29 cellular contexts compared by ENCODE assay signal in the genomic region with DNA sequence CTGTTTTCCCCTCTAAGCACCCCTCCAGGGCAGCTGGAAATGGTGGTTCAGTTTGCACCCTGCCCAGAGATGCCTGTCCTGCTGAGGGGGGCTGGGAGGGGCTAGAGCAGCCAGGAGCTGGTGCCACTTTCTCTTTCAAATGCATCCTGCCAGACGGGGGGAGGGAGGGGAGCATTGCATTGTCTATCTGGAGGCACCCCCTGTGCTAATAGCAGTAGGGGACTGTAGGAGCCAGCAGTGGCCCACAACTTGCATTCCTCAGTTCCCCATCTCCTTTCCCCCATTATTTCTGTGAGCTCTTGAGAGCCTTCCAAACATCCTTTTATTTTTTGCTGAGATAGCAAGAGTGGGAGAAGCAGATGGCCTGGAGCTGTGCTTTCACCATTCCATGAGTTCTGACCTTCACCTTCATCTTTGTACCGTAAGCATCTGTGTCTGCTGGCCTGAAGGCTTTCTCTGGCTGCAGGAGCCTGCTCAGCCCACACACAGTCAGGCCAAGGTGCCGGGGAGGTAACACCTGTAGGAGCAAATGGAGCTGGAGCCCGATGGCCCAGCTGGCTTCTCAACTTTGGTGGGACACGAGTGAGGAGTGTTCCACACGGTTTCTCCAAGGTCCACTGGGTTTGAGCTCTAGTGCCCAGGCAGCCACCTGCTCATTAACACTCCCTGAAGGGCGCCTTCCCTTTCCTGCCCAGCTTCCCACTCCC. TPM values are rescaled to one million over a fixed set of nuclear protein-coding genes. Genes with fewer than 3 reads are reported as not detected.
DNase-seq lines count a peak whose midpoint lies in the region; ATAC-seq, FAIRE-seq and TF ChIP-seq lines count a peak whose summit lies in the region.
"Had no signal": no experiment of that assay in that cellular context is flagged by ENCODE, and none has a peak within 500 bp of the region (broad histone marks: within the 10 kb centered on the region; RNA-seq: fewer than 3 reads in every experiment).

No MANE protein-coding gene starts in this region.

- H4K8ac ChIP-seq in neuronal stem cell (ENCODE audit: low read depth, low read length): no peak overlapping the region

- CTCF ChIA-PET in A549 (lab: Yijun Ruan, JAX): interaction anchor here (0.8 to 3.5 kb wide), 7 partner anchors 7 to 105 kb away, joined by 3 to 14 read pairs (median 3); no protein-coding TSS in a partner anchor

- TF ChIP-seq CTCF in A549 (IDR thresholded peaks at IDR 0.05) (no peak), Peyer's patch (IDR thresholded peaks at IDR 0.05) (no peak), gastroesophageal sphincter (IDR thresholded peaks at IDR 0.05) (no peak), uterus (IDR thresholded peaks at IDR 0.05) (no peak)

- no peaks in the 10 kb centered on the region for H3K27me3 ChIP-seq in Peyer's patch
- peaks cover 12% of the 10 kb centered on the region for H3K27me3 ChIP-seq in gastroesophageal sphincter
- H3K27me3 ChIP-seq in neuronal stem cell (ENCODE audit: control insufficient read depth in 3 of 3, insufficient read depth in 3 of 3, low read depth in 1 of 3, low read length in 3 of 3): peaks cover 0 to 21% (median 0%) of the 10 kb centered on the region in 3 experiments
- H3K27me3 ChIP-seq in right cardiac atrium (ENCODE audit: control insufficient read depth, insufficient read depth): no peaks in the 10 kb centered on the region
- no peaks in the 10 kb centered on the region for H3K27me3 ChIP-seq in uterus

- H3K4ac ChIP-seq in neuronal stem cell (ENCODE audit: low read length): no peak overlapping the region

- H3K36me3 ChIP-seq in Peyer's patch (no peaks in the 10 kb centered on the region), gastroesophageal sphincter (no peaks in the 10 kb centered on the region), neuronal stem cell (replicated peaks in 1 of 2; ENCODE audit: control insufficient read depth in 2 of 2, insufficient read depth in 2 of 2, low read length in 2 of 2) (no peaks in the 10 kb centered on the region), uterus (no peaks in the 10 kb centered on the region)
- H3K36me3 ChIP-seq: brain microvascular endothelial cell, thoracic aorta had no signal

- H3K79me1 ChIP-seq in neuronal stem cell (ENCODE audit: low read depth, low read length): no peaks in the 10 kb centered on the region

- ATAC-seq in A549 (no peak), gastroesophageal sphincter (no peak), GM21576 (IDR thresholded peaks at IDR 0.05; ENCODE audit: unreplicated experiment) (no peak), right cardiac atrium (no peak)
- ATAC-seq: activated CD4-positive, alpha-beta T cell treated with anti-CD3 and anti-CD28 coated beads for 36 hours had no signal

- intact Hi-C loops in head of caudate nucleus (cut with DNase I): no loop called here
- intact Hi-C loops in right cardiac atrium (cut with DNase I): no loop called here
- intact Hi-C loops in uterus (cut with DNase I; ENCODE audit: low total_unique reads): no loop called here

- no peak for FAIRE-seq in A549 (lab: Jason Lieb, UNC)

- peak overlapping the region; percentile 15 for H2AFZ ChIP-seq in neuronal stem cell (ENCODE audit: low read length)

- DNase-seq in A549 (ENCODE audit: low read depth in 1 of 2, low spot score in 1 of 2) (no peak), Peyer's patch (no peak), neuronal stem cell (ENCODE audit: low spot score) (no peak), head of caudate nucleus (no peak), right cardiac atrium (no peak), uterus (no peak)
- DNase-seq: activated CD4-positive, alpha-beta T cell treated with anti-CD3 and anti-CD28 coated beads for 36 hours; activated CD8-positive, alpha-beta memory T cell treated with anti-CD3 and anti-CD28 coated beads for 24 hours; activated naive CD4-positive, alpha-beta T cell treated with Interleukin-2 at 50 U/mL for 16 hours; activated T-cell treated with anti-CD3 and anti-CD28 coated beads, Interleukin-2, amount 50 U/mL, for 24 hours; AML-193; brain microvascular endothelial cell; CD8-positive, alpha-beta memory T cell; effector memory CD4-positive, alpha-beta T cell; GDM1; mammary epithelial cell; NCI-H1694; NCI-H2171 treated with DMSO at 0.1 percent for 48 hours; NCI-H524 treated with DMSO at 0.1 percent for 48 hours; stimulated activated CD4-positive, alpha-beta T cell treated with anti-CD3 and anti-CD28 coated beads, Interleukin-4, amount 100 ng/mL, for 4 hours; stimulated activated naive CD4-positive, alpha-beta T cell had no signal

- TF ChIP-seq EP300 in A549 (IDR thresholded peaks at IDR 0.05) (no peak), gastroesophageal sphincter (IDR thresholded peaks at IDR 0.05) (no peak)

- H3K4me1 ChIP-seq in A549 (no peaks in the 10 kb centered on the region), Peyer's patch (peaks cover 0 to 2% (median 0%) of the 10 kb centered on the region in 4 donors), gastroesophageal sphincter (peaks cover 0 to 95% (median 2%) of the 10 kb centered on the region in 3 donors), neuronal stem cell (ENCODE audit: control insufficient read depth in 2 of 2, insufficient read depth in 1 of 2, low read depth in 1 of 2, low read length in 2 of 2) (peaks cover 6 to 9% of the 10 kb centered on the region in 2 donors), right cardiac atrium (ENCODE audit: control insufficient read depth, insufficient read depth, low read length) (no peaks in the 10 kb centered on the region), uterus (peaks cover 0 to 3% of the 10 kb centered on the region in 2 donors)

- H3K14ac ChIP-seq in neuronal stem cell (ENCODE audit: low read length): no peak overlapping the region

- H2AK5ac ChIP-seq in neuronal stem cell (ENCODE audit: low read depth, low read length): peak overlapping the region; percentile 43

- no peak overlapping the region for H4K91ac ChIP-seq in neuronal stem cell (ENCODE audit: low read depth, low read length, poor library complexity)

- TF ChIP-seq POLR2A in A549 (IDR thresholded peaks at IDR 0.05; ENCODE audit: low read length) (no peak), Peyer's patch (IDR thresholded peaks at IDR 0.05) (no peak), gastroesophageal sphincter (IDR thresholded peaks at IDR 0.05) (no peak), uterus (IDR thresholded peaks at IDR 0.05) (no peak)

- POLR2A ChIA-PET in A549 (lab: Yijun Ruan, JAX): no interaction called here

- no peak overlapping the region for H3K4me2 ChIP-seq in A549
- no peak overlapping the region for H3K4me2 ChIP-seq in neuronal stem cell (ENCODE audit: insufficient read depth, low read length, poor library complexity, severe bottlenecking)

- no peak overlapping the region for H3K4me3 ChIP-seq in A549
- H3K4me3 ChIP-seq in Peyer's patch: no peak overlapping the region
- H3K4me3 ChIP-seq in gastroesophageal sphincter: no peak overlapping the region
- H3K4me3 ChIP-seq in neuronal stem cell (ENCODE audit: low read length in 2 of 2): no peak overlapping the region
- no peak overlapping the region for H3K4me3 ChIP-seq in right cardiac atrium (ENCODE audit: low read length)
- H3K4me3 ChIP-seq in uterus: no peak overlapping the region
- H3K4me3 ChIP-seq: thoracic aorta had no signal

- no peak overlapping the region for H2BK15ac ChIP-seq in neuronal stem cell (ENCODE audit: low read length)

- H3K18ac ChIP-seq in neuronal stem cell (ENCODE audit: low read length): peak overlapping the region; percentile 82

- peak overlapping the region; percentile 46 for H3K23ac ChIP-seq in neuronal stem cell (ENCODE audit: low read depth, low read length, poor library complexity)

- H3K9ac ChIP-seq in neuronal stem cell (ENCODE audit: low read depth, low read length, poor library complexity): peak overlapping the region; percentile 63

- no peak overlapping the region for H2BK12ac ChIP-seq in neuronal stem cell (ENCODE audit: low read length)

- no peak overlapping the region for H2BK120ac ChIP-seq in neuronal stem cell (ENCODE audit: low read depth, low read length)

- no peaks in the 10 kb centered on the region for H3K9me3 ChIP-seq in A549
- no peaks in the 10 kb centered on the region for H3K9me3 ChIP-seq in Peyer's patch
- H3K9me3 ChIP-seq in gastroesophageal sphincter: no peaks in the 10 kb centered on the region
- no peaks in the 10 kb centered on the region for H3K9me3 ChIP-seq in neuronal stem cell (replicated peaks in 1 of 2; ENCODE audit: control insufficient read depth in 2 of 2, insufficient read depth in 1 of 2, low read depth in 1 of 2, low read length in 2 of 2)
- no peaks in the 10 kb centered on the region for H3K9me3 ChIP-seq in right cardiac atrium (ENCODE audit: control insufficient read depth, low read length)
- H3K9me3 ChIP-seq in uterus: no peaks in the 10 kb centered on the region
- H3K9me3 ChIP-seq: thoracic aorta had no signal

- TF ChIP-seq RAD21 in A549 (conservative IDR thresholded peaks at IDR 0.05 in 1 of 2, IDR thresholded peaks at IDR 0.05 in 1 of 2): no peak

- H3K27ac ChIP-seq in A549: no peak overlapping the region
- H3K27ac ChIP-seq in Peyer's patch: peak overlapping the region in 3 of 4 donors; percentile 38 to 73 (median 48)
- H3K27ac ChIP-seq in gastroesophageal sphincter: peak overlapping the region in 3 of 4 donors; percentile 6 to 86 (median 85)
- no peak overlapping the region for H3K27ac ChIP-seq in neuronal stem cell (replicated peaks; ENCODE audit: low read length)
- no peak overlapping the region for H3K27ac ChIP-seq in right cardiac atrium (ENCODE audit: low read length)
- no peak overlapping the region for H3K27ac ChIP-seq in uterus
- H3K27ac ChIP-seq: brain microvascular endothelial cell, thoracic aorta had no signal

- WGBS in A549 (ENCODE audit: missing lambda C conversion rate): 51% methylated on average over 6 of the region's 7 CpGs
- 60% methylated on average over 4 of the region's 7 CpGs; no CpG with 5 or more reads in 1 of the 2 donors for WGBS in gastroesophageal sphincter (ENCODE audit: low coverage in 1 of 2), 2 donors
- no CpG with 5 or more reads among the region's 7 CpGs for WGBS in neuronal stem cell (ENCODE audit: extremely low coverage in 2 of 2, insufficient read length in 2 of 2, insufficient replicate concordance in 1 of 2), 2 donors
- WGBS in right cardiac atrium: 68% methylated on average over 7 of the region's 7 CpGs

- H2BK5ac ChIP-seq in neuronal stem cell (ENCODE audit: low read length): no peak overlapping the region

TF ChIP-seq in A549, 52 proteins besides CTCF, POLR2A, EP300 and RAD21 (continues in another document):
- no peak for TF ChIP-seq ZFP36 (IDR thresholded peaks at IDR 0.05; ENCODE audit: borderline replicate concordance, partially characterized antibody)

RNA-seq across cellular contexts. Expression of a gene that starts 5.2 kb away (rescaled TPM):
- 0.13 TPM in 1 of 2 replicates, not detected in the other for polyA plus RNA-seq in A549 (2011; rRNA removed)
- not detected in 2 replicates for polyA plus RNA-seq in A549 (2012; cell fraction: cytosol; rRNA removed)
- polyA plus RNA-seq in A549 (2012; cell fraction: nucleus; rRNA removed): not detected in 2 replicates
- not detected in 3 replicates for polyA plus RNA-seq in A549 (2017; fragmentation: RNase III; extraction: RNeasy Plus Mini Kit Qiagen cat#74134 plus additional on column Dnase treatment)
- not detected in 2 replicates for polyA minus RNA-seq in A549 (2011; rRNA and poly(A)+ RNA removed)
- total RNA-seq in Peyer's patch: 10 to 100 TPM in 2 of 4 donors, 1 to 10 TPM in 2; 1.9 to 35.5 (median 10.1) TPM
- total RNA-seq in gastroesophageal sphincter: 10 to 100 TPM; 25.0 to 53.1 (median 38.2) TPM
- 0.13 TPM for polyA plus RNA-seq in neuronal stem cell (2013, experiment 1 of 2)
- polyA plus RNA-seq in neuronal stem cell (2013, experiment 2 of 2): 0.14 TPM
- 1 to 10 TPM in 2 of 4 donors, under 1 TPM in 2; 0.34 to 1.6 (median 0.91) TPM for total RNA-seq in right cardiac atrium
- polyA plus RNA-seq in right cardiac atrium: 1.6 TPM
- 10 to 100 TPM in 1 of 4 donors, 1 to 10 TPM in 2, under 1 TPM in 1; 0.77 to 13.3 (median 5.7) TPM for total RNA-seq in uterus
- total RNA-seq: A172; activated CD4-positive, alpha-beta T cell treated with anti-CD3 and anti-CD28 coated beads for 36 hours; CD8-positive, alpha-beta memory T cell; HT-29; mammary epithelial cell; osteoblast; RPMI7951; T-helper 1 cell treated with Interleukin-12 subunit alpha and Interleukin-12 subunit beta and Interleukin-4 antibody, amounts not matched to agents 30 ng/mL and 1 ng/mL, for 36 hours had no signal
- polyA plus RNA-seq: CD8-positive, alpha-beta memory T cell; mammary epithelial cell had no signal

Comparison
In these comparisons a context has a peak if more than half of its experiments do, and no peak if none do; other contexts are left out.
1. H3K27ac ChIP-seq: peak in Peyer's patch (3 of 4) and gastroesophageal sphincter (3 of 4); none in A549 (0 of 2), neuronal stem cell (single experiment), right cardiac atrium (single experiment) and uterus (0 of 2).